Comparison of ENCODE assay signal across 8 cellular contexts in genomic region chr14:69685217-69685616, GRCh38.
DNase-seq lines count a peak whose midpoint lies in the region; ATAC-seq lines count a peak whose summit lies in the region.

No MANE protein-coding gene starts in this region.

- ATAC-seq in GM21737 (IDR thresholded peaks at IDR 0.05; ENCODE audit: unreplicated experiment) = no peak
- ATAC-seq in GM19395 (IDR thresholded peaks at IDR 0.05; ENCODE audit: unreplicated experiment) = no peak

- POLR2A ChIA-PET in activated CD4-positive, alpha-beta memory T cell treated with anti-CD3 and anti-CD28 coated beads, Interleukin-2, amount 10 ng/mL, durations not matched to agents 7 days and 5 days (lab: Charles Lee) = interaction anchor here (0.7 to 3.8 kb wide), 19 partner anchors 9 to 73 kb away, joined by 3 to 43 read pairs (median 5); partner anchors contain the start of gene SUSD6

- DNase-seq in NCI-H748 (lab: John Stamatoyannopoulos, UW; ENCODE audit: unreplicated experiment) (peak; percentile 53), NCI-H748 treated with DMSO at 0.1 percent for 48 hours (lab: John Stamatoyannopoulos, UW) (no peak), glomerular visceral epithelial cell (ENCODE audit: extremely low spot score) (peak; percentile 80), NCI-H82 (lab: John Stamatoyannopoulos, UW) (no peak)
- peak; percentile 77 for DNase-seq in activated CD4-positive, alpha-beta memory T cell treated with anti-CD3 and anti-CD28 coated beads, Interleukin-2, amount 10 ng/mL, durations not matched to agents 7 days and 5 days
- peak; percentile 50 to 66 for DNase-seq in stimulated activated CD8-positive, alpha-beta memory T cell treated with anti-CD3 and anti-CD28 coated beads, Interleukin-15, amount 100 ng/mL, for 48 hours (ENCODE audit: low read depth in 2 of 2)

- H3K9me3 Mint-ChIP-seq in activated CD4-positive, alpha-beta memory T cell treated with anti-CD3 and anti-CD28 coated beads, Interleukin-2, amount 10 ng/mL, durations not matched to agents 7 days and 5 days = no peaks in the 10 kb centered on the region

- peaks cover 33% of the 10 kb centered on the region for H3K36me3 Mint-ChIP-seq in activated CD4-positive, alpha-beta memory T cell treated with anti-CD3 and anti-CD28 coated beads, Interleukin-2, amount 10 ng/mL, durations not matched to agents 7 days and 5 days (ENCODE audit: low read depth)

- H3K4me1 Mint-ChIP-seq in activated CD4-positive, alpha-beta memory T cell treated with anti-CD3 and anti-CD28 coated beads, Interleukin-2, amount 10 ng/mL, durations not matched to agents 7 days and 5 days = peaks cover 83% of the 10 kb centered on the region

- peak overlapping the region; percentile 47 for H3K4me3 Mint-ChIP-seq in activated CD4-positive, alpha-beta memory T cell treated with anti-CD3 and anti-CD28 coated beads, Interleukin-2, amount 10 ng/mL, durations not matched to agents 7 days and 5 days

- CTCF ChIA-PET in activated CD4-positive, alpha-beta memory T cell treated with anti-CD3 and anti-CD28 coated beads, Interleukin-2, amount 10 ng/mL, durations not matched to agents 7 days and 5 days (lab: Charles Lee) = interaction anchor here (1.0 to 2.2 kb wide), 11 partner anchors 9 to 80 kb away, joined by 3 to 10 read pairs (median 4); partner anchors contain the start of gene SUSD6

- peak overlapping the region; percentile 88 for H3K27ac Mint-ChIP-seq in activated CD4-positive, alpha-beta memory T cell treated with anti-CD3 and anti-CD28 coated beads, Interleukin-2, amount 10 ng/mL, durations not matched to agents 7 days and 5 days

- H3K27me3 Mint-ChIP-seq in activated CD4-positive, alpha-beta memory T cell treated with anti-CD3 and anti-CD28 coated beads, Interleukin-2, amount 10 ng/mL, durations not matched to agents 7 days and 5 days = no peaks in the 10 kb centered on the region

Comparison
In these comparisons a context has a peak if more than half of its experiments do, and no peak if none do; other contexts are left out.
1. DNase-seq: peak in NCI-H748 (single experiment), activated CD4-positive, alpha-beta memory T cell treated with anti-CD3 and anti-CD28 coated beads, Interleukin-2, amount 10 ng/mL, durations not matched to agents 7 days and 5 days (single experiment), glomerular visceral epithelial cell (single experiment) and stimulated activated CD8-positive, alpha-beta memory T cell treated with anti-CD3 and anti-CD28 coated beads, Interleukin-15, amount 100 ng/mL, for 48 hours (2 of 2); none in NCI-H748 treated with DMSO at 0.1 percent for 48 hours (single experiment) and NCI-H82 (single experiment).